In the genomic region with DNA sequence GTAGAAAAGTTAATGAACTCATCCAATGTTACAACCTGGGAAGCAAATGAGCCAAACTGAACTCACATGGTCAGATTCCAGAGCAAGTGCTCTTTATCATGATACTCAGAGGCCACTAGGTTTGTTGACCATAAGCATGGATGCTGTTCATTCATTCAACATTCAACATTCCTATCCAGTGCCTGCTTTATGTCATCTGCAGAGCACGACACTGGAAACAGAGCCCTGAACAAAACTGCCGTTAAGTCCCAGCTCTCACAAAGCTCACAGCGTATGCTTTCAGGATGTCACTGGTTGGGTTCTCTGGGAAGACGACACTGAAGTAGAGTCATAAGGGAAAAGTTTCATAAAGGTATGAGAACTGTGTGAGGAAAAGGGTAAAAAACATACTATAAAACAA, we compare ENCODE assay signal across 1 cellular context.
TF ChIP-seq lines count a peak whose summit lies in the region.

No MANE protein-coding gene starts in this region.

TF ChIP-seq in GM23338, 12 proteins besides CTCF, POLR2A, EP300 and RAD21 (continued from another document):
- TF ChIP-seq JUNB (IDR thresholded peaks at IDR 0.05; ENCODE audit: unreplicated experiment), result no peak
- TF ChIP-seq CREB1 (CRISPR knock-in tag; IDR thresholded peaks at IDR 0.05; ENCODE audit: low read depth), result no peak
